1 cellular context compared by ENCODE assay signal in genomic region chr15:72375846-72376581, GRCh38.
TF ChIP-seq lines count a peak whose summit lies in the region.

Gene HEXA (minus strand): TSS chr15:72376014. CDS start chr15:72375972, 42 bp downstream.

TF ChIP-seq in K562, 482 proteins besides CTCF, POLR2A, EP300 and RAD21 (continued from another document and continues in another):
- TF ChIP-seq, protein P1, sequence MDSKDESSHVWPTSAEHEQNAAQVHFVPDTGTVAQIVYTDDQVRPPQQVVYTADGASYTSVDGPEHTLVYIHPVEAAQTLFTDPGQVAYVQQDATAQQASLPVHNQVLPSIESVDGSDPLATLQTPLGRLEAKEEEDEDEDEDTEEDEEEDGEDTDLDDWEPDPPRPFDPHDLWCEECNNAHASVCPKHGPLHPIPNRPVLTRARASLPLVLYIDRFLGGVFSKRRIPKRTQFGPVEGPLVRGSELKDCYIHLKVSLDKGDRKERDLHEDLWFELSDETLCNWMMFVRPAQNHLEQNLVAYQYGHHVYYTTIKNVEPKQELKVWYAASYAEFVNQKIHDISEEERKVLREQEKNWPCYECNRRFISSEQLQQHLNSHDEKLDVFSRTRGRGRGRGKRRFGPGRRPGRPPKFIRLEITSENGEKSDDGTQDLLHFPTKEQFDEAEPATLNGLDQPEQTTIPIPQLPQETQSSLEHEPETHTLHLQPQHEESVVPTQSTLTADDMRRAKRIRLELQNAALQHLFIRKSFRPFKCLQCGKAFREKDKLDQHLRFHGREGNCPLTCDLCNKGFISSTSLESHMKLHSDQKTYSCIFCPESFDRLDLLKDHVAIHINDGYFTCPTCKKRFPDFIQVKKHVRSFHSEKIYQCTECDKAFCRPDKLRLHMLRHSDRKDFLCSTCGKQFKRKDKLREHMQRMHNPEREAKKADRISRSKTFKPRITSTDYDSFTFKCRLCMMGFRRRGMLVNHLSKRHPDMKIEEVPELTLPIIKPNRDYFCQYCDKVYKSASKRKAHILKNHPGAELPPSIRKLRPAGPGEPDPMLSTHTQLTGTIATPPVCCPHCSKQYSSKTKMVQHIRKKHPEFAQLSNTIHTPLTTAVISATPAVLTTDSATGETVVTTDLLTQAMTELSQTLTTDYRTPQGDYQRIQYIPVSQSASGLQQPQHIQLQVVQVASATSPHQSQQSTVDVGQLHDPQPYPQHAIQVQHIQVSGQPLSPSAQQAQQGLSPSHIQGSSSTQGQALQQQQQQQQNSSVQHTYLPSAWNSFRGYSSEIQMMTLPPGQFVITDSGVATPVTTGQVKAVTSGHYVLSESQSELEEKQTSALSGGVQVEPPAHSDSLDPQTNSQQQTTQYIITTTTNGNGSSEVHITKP (IDR thresholded peaks at IDR 0.05; ENCODE audit: partially characterized antibody), result peak; percentile 26
- TF ChIP-seq IFI16 (CRISPR knock-in tag; IDR thresholded peaks at IDR 0.05) (no peak), SMARCC2 (IDR thresholded peaks at IDR 0.05; ENCODE audit: low read depth) (no peak), U2AF1 (optimal IDR thresholded peaks at IDR 0.05; ENCODE audit: low read depth, low read length) (no peak), KDM5B (IDR thresholded peaks at IDR 0.05; ENCODE audit: insufficient replicate concordance, low read depth, low read length) (peak; percentile 87), ZNF408 (CRISPR knock-in tag; IDR thresholded peaks at IDR 0.05; ENCODE audit: low read depth) (no peak), PML (IDR thresholded peaks at IDR 0.05; ENCODE audit: low read length) (peak; percentile 78; the same call in 1 of the 2 replicates), ZNF780A (CRISPR knock-in tag; IDR thresholded peaks at IDR 0.05) (no peak), ZC3H4 (CRISPR knock-in tag; IDR thresholded peaks at IDR 0.05; ENCODE audit: borderline replicate concordance) (no peak), ZNF146 (CRISPR knock-in tag; IDR thresholded peaks at IDR 0.05; ENCODE audit: unreplicated experiment) (no peak), ZBTB43 (CRISPR knock-in tag; IDR thresholded peaks at IDR 0.05) (no peak), SIRT6 (IDR thresholded peaks at IDR 0.05; ENCODE audit: low read depth, low read length) (no peak), SIX5 (IDR thresholded peaks at IDR 0.05; ENCODE audit: borderline replicate concordance in 1 of 2, insufficient read depth in 1 of 2, low read depth in 1 of 2, low read length in 2 of 2) (peak; percentile 28 to 40; a peak in 2 of 4 replicates), MCM3 (IDR thresholded peaks at IDR 0.05) (no peak), ZNF57 (CRISPR knock-in tag; IDR thresholded peaks at IDR 0.05) (peak; percentile 76; the same call in 1 of the 2 replicates), TAL1 (IDR thresholded peaks at IDR 0.05) (no peak), SOX6 (IDR thresholded peaks at IDR 0.05) (peak; percentile 53; the same call in 1 of the 2 replicates), ZNF347 (CRISPR knock-in tag; IDR thresholded peaks at IDR 0.05; ENCODE audit: low read depth) (no peak), FOS (IDR thresholded peaks at IDR 0.05; ENCODE audit: extremely low read depth, insufficient read length) (peak; percentile 92), TEAD1 (CRISPR knock-in tag; IDR thresholded peaks at IDR 0.05) (peak; percentile 25 to 86; a peak in 3 of 4 replicates), HDAC8 (tag; IDR thresholded peaks at IDR 0.05) (no peak), NKRF (IDR thresholded peaks at IDR 0.05; ENCODE audit: borderline replicate concordance) (peak; percentile 99), FOSL1 (tag; conservative IDR thresholded peaks at IDR 0.05) (peak; percentile 34; the same call in 1 of the 2 replicates), ELF4 (CRISPR knock-in tag; IDR thresholded peaks at IDR 0.05) (0 out of 2 replicates have a peak, but pooled peaks have one; percentile 89), MXI1 (IDR thresholded peaks at IDR 0.05; ENCODE audit: low read depth, low read length) (0 out of 2 replicates have a peak, but pooled peaks have one; percentile 7), MCM7 (IDR thresholded peaks at IDR 0.05) (no peak), SPI1 (IDR thresholded peaks at IDR 0.05; ENCODE audit: borderline replicate concordance, low read depth, low read length) (peak; percentile 24; the same call in 1 of the 2 replicates), RCOR1 (IDR thresholded peaks at IDR 0.05; ENCODE audit: borderline replicate concordance in 1 of 2, low read depth in 2 of 2, low read length in 2 of 2) (peak in 1 of 2 experiments; percentile 91; a peak in 2 of 4 replicates), MYC (IDR thresholded peaks at IDR 0.05; ENCODE audit: low read depth, low read length) (peak; percentile 83), MYC (CRISPR knock-in tag; IDR thresholded peaks at IDR 0.05; ENCODE audit: borderline replicate concordance, low read depth) (peak; percentile 81; the same call in 1 of the 2 replicates), MBD2 (IDR thresholded peaks at IDR 0.05; ENCODE audit: borderline replicate concordance, low read depth) (peak; percentile 63), ZNF140 (CRISPR knock-in tag; IDR thresholded peaks at IDR 0.05) (no peak), ZNF707 (CRISPR knock-in tag; conservative IDR thresholded peaks at IDR 0.05) (0 out of 2 replicates have a peak, but pooled peaks have one; percentile 44), ZBTB17 (CRISPR knock-in tag; IDR thresholded peaks at IDR 0.05) (peak; percentile 77; the same call in 1 of the 2 replicates), NR2C2 (CRISPR knock-in tag; IDR thresholded peaks at IDR 0.05) (no peak; the same call in 1 of the 2 replicates), NR2C2 (tag; IDR thresholded peaks at IDR 0.05) (peak; percentile 95), ZNF695 (CRISPR knock-in tag; IDR thresholded peaks at IDR 0.05) (no peak)
- TF ChIP-seq, protein P2, sequence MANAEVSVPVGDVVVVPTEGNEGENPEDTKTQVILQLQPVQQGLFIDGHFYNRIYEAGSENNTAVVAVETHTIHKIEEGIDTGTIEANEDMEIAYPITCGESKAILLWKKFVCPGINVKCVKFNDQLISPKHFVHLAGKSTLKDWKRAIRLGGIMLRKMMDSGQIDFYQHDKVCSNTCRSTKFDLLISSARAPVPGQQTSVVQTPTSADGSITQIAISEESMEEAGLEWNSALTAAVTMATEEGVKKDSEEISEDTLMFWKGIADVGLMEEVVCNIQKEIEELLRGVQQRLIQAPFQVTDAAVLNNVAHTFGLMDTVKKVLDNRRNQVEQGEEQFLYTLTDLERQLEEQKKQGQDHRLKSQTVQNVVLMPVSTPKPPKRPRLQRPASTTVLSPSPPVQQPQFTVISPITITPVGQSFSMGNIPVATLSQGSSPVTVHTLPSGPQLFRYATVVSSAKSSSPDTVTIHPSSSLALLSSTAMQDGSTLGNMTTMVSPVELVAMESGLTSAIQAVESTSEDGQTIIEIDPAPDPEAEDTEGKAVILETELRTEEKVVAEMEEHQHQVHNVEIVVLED (CRISPR knock-in tag; IDR thresholded peaks at IDR 0.05), result peak; percentile 56; the same call in 1 of the 2 replicates
- TF ChIP-seq, protein P3, sequence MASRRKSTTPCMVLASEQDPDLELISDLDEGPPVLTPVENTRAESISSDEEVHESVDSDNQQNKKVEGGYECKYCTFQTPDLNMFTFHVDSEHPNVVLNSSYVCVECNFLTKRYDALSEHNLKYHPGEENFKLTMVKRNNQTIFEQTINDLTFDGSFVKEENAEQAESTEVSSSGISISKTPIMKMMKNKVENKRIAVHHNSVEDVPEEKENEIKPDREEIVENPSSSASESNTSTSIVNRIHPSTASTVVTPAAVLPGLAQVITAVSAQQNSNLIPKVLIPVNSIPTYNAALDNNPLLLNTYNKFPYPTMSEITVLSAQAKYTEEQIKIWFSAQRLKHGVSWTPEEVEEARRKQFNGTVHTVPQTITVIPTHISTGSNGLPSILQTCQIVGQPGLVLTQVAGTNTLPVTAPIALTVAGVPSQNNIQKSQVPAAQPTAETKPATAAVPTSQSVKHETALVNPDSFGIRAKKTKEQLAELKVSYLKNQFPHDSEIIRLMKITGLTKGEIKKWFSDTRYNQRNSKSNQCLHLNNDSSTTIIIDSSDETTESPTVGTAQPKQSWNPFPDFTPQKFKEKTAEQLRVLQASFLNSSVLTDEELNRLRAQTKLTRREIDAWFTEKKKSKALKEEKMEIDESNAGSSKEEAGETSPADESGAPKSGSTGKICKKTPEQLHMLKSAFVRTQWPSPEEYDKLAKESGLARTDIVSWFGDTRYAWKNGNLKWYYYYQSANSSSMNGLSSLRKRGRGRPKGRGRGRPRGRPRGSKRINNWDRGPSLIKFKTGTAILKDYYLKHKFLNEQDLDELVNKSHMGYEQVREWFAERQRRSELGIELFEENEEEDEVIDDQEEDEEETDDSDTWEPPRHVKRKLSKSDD (conservative IDR thresholded peaks at IDR 0.05; ENCODE audit: low read length), result no peak
- TF ChIP-seq, protein P4, sequence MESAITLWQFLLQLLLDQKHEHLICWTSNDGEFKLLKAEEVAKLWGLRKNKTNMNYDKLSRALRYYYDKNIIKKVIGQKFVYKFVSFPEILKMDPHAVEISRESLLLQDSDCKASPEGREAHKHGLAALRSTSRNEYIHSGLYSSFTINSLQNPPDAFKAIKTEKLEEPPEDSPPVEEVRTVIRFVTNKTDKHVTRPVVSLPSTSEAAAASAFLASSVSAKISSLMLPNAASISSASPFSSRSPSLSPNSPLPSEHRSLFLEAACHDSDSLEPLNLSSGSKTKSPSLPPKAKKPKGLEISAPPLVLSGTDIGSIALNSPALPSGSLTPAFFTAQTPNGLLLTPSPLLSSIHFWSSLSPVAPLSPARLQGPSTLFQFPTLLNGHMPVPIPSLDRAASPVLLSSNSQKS (CRISPR knock-in tag; IDR thresholded peaks at IDR 0.05), result no peak
- TF ChIP-seq, protein P5, sequence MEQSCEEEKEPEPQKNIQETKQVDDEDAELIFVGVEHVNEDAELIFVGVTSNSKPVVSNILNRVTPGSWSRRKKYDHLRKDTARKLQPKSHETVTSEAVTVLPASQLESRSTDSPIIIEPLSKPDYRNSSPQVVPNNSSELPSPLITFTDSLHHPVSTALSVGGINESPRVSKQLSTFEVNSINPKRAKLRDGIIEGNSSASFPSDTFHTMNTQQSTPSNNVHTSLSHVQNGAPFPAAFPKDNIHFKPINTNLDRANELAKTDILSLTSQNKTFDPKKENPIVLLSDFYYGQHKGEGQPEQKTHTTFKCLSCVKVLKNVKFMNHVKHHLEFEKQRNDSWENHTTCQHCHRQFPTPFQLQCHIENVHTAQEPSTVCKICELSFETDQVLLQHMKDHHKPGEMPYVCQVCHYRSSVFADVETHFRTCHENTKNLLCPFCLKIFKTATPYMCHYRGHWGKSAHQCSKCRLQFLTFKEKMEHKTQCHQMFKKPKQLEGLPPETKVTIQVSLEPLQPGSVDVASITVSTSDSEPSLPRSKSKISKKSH (CRISPR knock-in tag; IDR thresholded peaks at IDR 0.05), result no peak
- TF ChIP-seq, protein P6, sequence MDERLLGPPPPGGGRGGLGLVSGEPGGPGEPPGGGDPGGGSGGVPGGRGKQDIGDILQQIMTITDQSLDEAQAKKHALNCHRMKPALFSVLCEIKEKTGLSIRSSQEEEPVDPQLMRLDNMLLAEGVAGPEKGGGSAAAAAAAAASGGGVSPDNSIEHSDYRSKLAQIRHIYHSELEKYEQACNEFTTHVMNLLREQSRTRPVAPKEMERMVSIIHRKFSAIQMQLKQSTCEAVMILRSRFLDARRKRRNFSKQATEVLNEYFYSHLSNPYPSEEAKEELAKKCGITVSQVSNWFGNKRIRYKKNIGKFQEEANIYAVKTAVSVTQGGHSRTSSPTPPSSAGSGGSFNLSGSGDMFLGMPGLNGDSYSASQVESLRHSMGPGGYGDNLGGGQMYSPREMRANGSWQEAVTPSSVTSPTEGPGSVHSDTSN (CRISPR knock-in tag; IDR thresholded peaks at IDR 0.05; ENCODE audit: low read depth), result no peak
- TF ChIP-seq, protein P6 (tag; conservative IDR thresholded peaks at IDR 0.05; ENCODE audit: low read depth), result 0 out of 2 replicates have a peak, but pooled peaks have one; percentile 17
